20 cellular contexts compared by ENCODE assay signal in the genomic region with DNA sequence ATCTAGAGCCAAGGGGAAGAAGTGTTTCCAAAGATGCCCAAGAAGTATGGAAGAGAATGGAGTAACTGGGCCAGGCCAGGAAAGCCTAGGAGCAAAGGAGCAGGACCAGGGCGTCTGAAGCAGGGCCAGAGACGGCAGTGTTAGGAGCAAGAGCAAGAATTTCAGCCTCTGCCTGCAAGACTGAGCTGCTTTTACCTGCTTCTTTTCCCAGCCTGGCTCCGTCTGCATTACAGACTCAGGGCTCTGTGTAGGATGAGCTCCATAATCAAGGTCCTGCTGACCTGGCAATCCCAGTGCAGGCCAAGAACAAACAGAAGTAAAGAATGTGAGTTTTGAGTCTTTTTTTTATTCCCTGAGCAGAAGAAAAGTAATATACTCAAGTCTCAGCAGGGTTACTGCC. TPM values are rescaled to one million over a fixed set of nuclear protein-coding genes. Genes with fewer than 3 reads are reported as not detected.
DNase-seq lines count a peak whose midpoint lies in the region; ATAC-seq, FAIRE-seq and TF ChIP-seq lines count a peak whose summit lies in the region.
"Had no signal": no experiment of that assay in that cellular context is flagged by ENCODE, and none has a peak within 500 bp of the region (broad histone marks: within the 10 kb centered on the region; RNA-seq: fewer than 3 reads in every experiment).

No MANE protein-coding gene starts in this region.

- H3K9ac ChIP-seq in kidney (ENCODE audit: low read length in 2 of 2) (no peak overlapping the region), HepG2 (ENCODE audit: insufficient read depth, low read depth, low read length) (no peak overlapping the region)

- TF ChIP-seq POLR2A in breast epithelium (IDR thresholded peaks at IDR 0.05): no peak
- TF ChIP-seq POLR2A in vagina (IDR thresholded peaks at IDR 0.05): no peak
- no peak for TF ChIP-seq POLR2A in HepG2 (IDR thresholded peaks at IDR 0.05; ENCODE audit: insufficient read depth in 1 of 2, low read depth in 2 of 2, low read length in 2 of 2)

- POLR2A ChIA-PET in MCF 10A (lab: Yijun Ruan, JAX) (interaction anchor here (1.1 to 1.9 kb wide), 3 partner anchors 8 to 55 kb away, joined by 3 to 8 read pairs (median 4); a partner anchor contains a TSS), HepG2 (lab: Yijun Ruan, JAX) (no interaction called here)

- H3K9me3 ChIP-seq in breast epithelium (no peaks in the 10 kb centered on the region), kidney (ENCODE audit: control insufficient read depth in 1 of 2, low read length in 2 of 2) (no peaks in the 10 kb centered on the region), vagina (no peaks in the 10 kb centered on the region), lower lobe of right lung (no peaks in the 10 kb centered on the region), HepG2 (ENCODE audit: low read length) (no peaks in the 10 kb centered on the region)
- H3K9me3 ChIP-seq: BE2C had no signal

- peak overlapping the region; percentile 19 to 92 for H3K27ac ChIP-seq in breast epithelium
- H3K27ac ChIP-seq in kidney (ENCODE audit: low read depth in 2 of 2, low read length in 2 of 2): peak overlapping the region; percentile 8 to 36
- H3K27ac ChIP-seq in vagina: peak overlapping the region; percentile 68
- no peak overlapping the region for H3K27ac ChIP-seq in lower lobe of right lung
- no peak overlapping the region for H3K27ac ChIP-seq in HepG2 (ENCODE audit: extremely low read length, insufficient read depth, low read length)
- H3K27ac ChIP-seq: 22Rv1 had no signal

- ATAC-seq in lower lobe of right lung: no peak
- ATAC-seq in HepG2: no peak

- TF ChIP-seq EP300 in HepG2 (IDR thresholded peaks at IDR 0.05; ENCODE audit: low read depth in 2 of 2, low read length in 2 of 2) (no peak), HepG2 (CRISPR knock-in tag; IDR thresholded peaks at IDR 0.05; ENCODE audit: borderline replicate concordance) (no peak)

- TF ChIP-seq CTCF in breast epithelium (IDR thresholded peaks at IDR 0.05) (no peak), MCF 10A (IDR thresholded peaks at IDR 0.05; ENCODE audit: unreplicated experiment) (no peak), kidney (IDR thresholded peaks at IDR 0.05; ENCODE audit: borderline replicate concordance, extremely low read depth, insufficient read depth) (no peak), vagina (IDR thresholded peaks at IDR 0.05) (no peak), lower lobe of right lung (IDR thresholded peaks at IDR 0.05) (no peak), progenitor cell of endocrine pancreas (IDR thresholded peaks at IDR 0.05; ENCODE audit: unreplicated experiment) (no peak), HepG2 (CRISPR knock-in tag; IDR thresholded peaks at IDR 0.05) (no peak)

- H3K79me2 ChIP-seq in HepG2 (ENCODE audit: insufficient read depth, low read length): no peaks in the 10 kb centered on the region

- H3K36me3 ChIP-seq in breast epithelium (no peaks in the 10 kb centered on the region), kidney (ENCODE audit: control insufficient read depth in 1 of 2, insufficient read depth in 2 of 2, low read length in 2 of 2) (no peaks in the 10 kb centered on the region), vagina (no peaks in the 10 kb centered on the region), lower lobe of right lung (no peaks in the 10 kb centered on the region), HepG2 (replicated peaks in 1 of 2; ENCODE audit: control insufficient read depth in 1 of 2, insufficient read depth in 2 of 2, low read length in 2 of 2) (no peaks in the 10 kb centered on the region)
- H3K36me3 ChIP-seq: BE2C had no signal

- TF ChIP-seq RAD21 in HepG2 (CRISPR knock-in tag; IDR thresholded peaks at IDR 0.05): no peak

- no peak for DNase-seq in breast epithelium (ENCODE audit: low spot score in 2 of 2)
- DNase-seq in MCF 10A (ENCODE audit: unreplicated experiment): no peak
- DNase-seq in astrocyte of the hippocampus (ENCODE audit: low read depth, low spot score): peak; percentile 10
- DNase-seq in kidney: no peak
- DNase-seq in vagina (ENCODE audit: extremely low spot score in 2 of 2): no peak
- DNase-seq in lower lobe of right lung: no peak
- no peak for DNase-seq in progenitor cell of endocrine pancreas (ENCODE audit: low spot score, unreplicated experiment)
- no peak for DNase-seq in HepG2 (ENCODE audit: low spot score)
- DNase-seq: BE2C; CD4-positive, alpha-beta T cell; H9; MV-4-11; NCI-H1417; NCI-H187 treated with DMSO at 0.1 percent for 48 hours; NCI-H526 treated with DMSO at 0.1 percent for 48 hours; NK-92 treated with Interleukin-12 subunit alpha and Interleukin-12 subunit beta, amount 100 ng/mL, for 24 hours; OCI-M1 had no signal

- BruUV-seq in MCF 10A (replicated peaks; lab: Mats Ljungman, UMichigan) (no TSS peak), HepG2 (replicated peaks; lab: Mats Ljungman, UMichigan) (no TSS peak)

- H3K9me3 Mint-ChIP-seq in MCF 10A (ENCODE audit: unreplicated experiment) (no peaks in the 10 kb centered on the region), progenitor cell of endocrine pancreas (ENCODE audit: low read depth) (no peaks in the 10 kb centered on the region)
- H3K9me3 Mint-ChIP-seq: CD4-positive, alpha-beta T cell; H9 had no signal

- H3K4me1 ChIP-seq in breast epithelium (no peaks in the 10 kb centered on the region), kidney (ENCODE audit: control insufficient read depth in 1 of 2, insufficient read depth in 1 of 2, low read depth in 1 of 2, low read length in 2 of 2) (peaks cover 7 to 12% of the 10 kb centered on the region in 2 donors), vagina (peaks cover 43% of the 10 kb centered on the region), lower lobe of right lung (peaks cover 4% of the 10 kb centered on the region), HepG2 (ENCODE audit: insufficient read depth, low read length) (no peaks in the 10 kb centered on the region)
- H3K4me1 ChIP-seq: BE2C had no signal

- H3K4me1 Mint-ChIP-seq in MCF 10A (ENCODE audit: insufficient read depth, unreplicated experiment) (peaks cover 24% of the 10 kb centered on the region), progenitor cell of endocrine pancreas (ENCODE audit: low read depth) (peaks cover 10% of the 10 kb centered on the region)

- WGBS in HepG2 (ENCODE audit: low lambda C conversion rate): 56% methylated on average over 3 of the region's 3 CpGs

- no peaks in the 10 kb centered on the region for H3K36me3 Mint-ChIP-seq in MCF 10A (ENCODE audit: insufficient read depth, unreplicated experiment)
- no peaks in the 10 kb centered on the region for H3K36me3 Mint-ChIP-seq in progenitor cell of endocrine pancreas (ENCODE audit: insufficient read depth)

- in situ Hi-C loops in HepG2 (cut with HindIII; ENCODE audit: extremely low pct_ligation_motif_present, low pct_unique_long_range_greater_than_20kb): no loop called here

- CTCF ChIA-PET in MCF 10A (lab: Yijun Ruan, JAX): interaction anchor here (0.7 to 24.0 kb wide), 8 partner anchors 8 to 1322 kb away, joined by 3 to 651 read pairs (median 4); a partner anchor contains a TSS
- CTCF ChIA-PET in HepG2 (lab: Yijun Ruan, JAX; ENCODE audit: low intra/inter-chr PET ratio, low total read pairs): no interaction called here

- H3K4me3 Mint-ChIP-seq in MCF 10A (ENCODE audit: unreplicated experiment) (no peak overlapping the region), progenitor cell of endocrine pancreas (ENCODE audit: low read depth) (no peak overlapping the region)
- H3K4me3 Mint-ChIP-seq: CD4-positive, alpha-beta T cell; H9 had no signal

- H3K27me3 ChIP-seq in breast epithelium (no peaks in the 10 kb centered on the region), vagina (no peaks in the 10 kb centered on the region), lower lobe of right lung (ENCODE audit: low read depth) (no peaks in the 10 kb centered on the region), HepG2 (ENCODE audit: control insufficient read depth in 1 of 2, insufficient read depth in 2 of 2, low read length in 2 of 2) (no peaks in the 10 kb centered on the region)

- H3K27ac Mint-ChIP-seq in MCF 10A (ENCODE audit: low read depth, unreplicated experiment) (no peak overlapping the region), progenitor cell of endocrine pancreas (no peak overlapping the region)
- H3K27ac Mint-ChIP-seq: CD4-positive, alpha-beta T cell; H9 had no signal

- H3K4me3 ChIP-seq in breast epithelium (peak overlapping the region in 2 of 3 donors; percentile 32 to 38), kidney (ENCODE audit: low read length in 2 of 2) (no peak overlapping the region), vagina (no peak overlapping the region), lower lobe of right lung (no peak overlapping the region), HepG2 (replicated peaks in 1 of 3; ENCODE audit: insufficient read depth in 1 of 3, low read depth in 2 of 3, low read length in 3 of 3) (no peak overlapping the region)

- intact Hi-C loops in breast epithelium (cut with DNase I; ENCODE audit: low total_unique reads) (no loop called here), MCF 10A (cut with micrococcal nuclease) (loop anchor here (10.0 kb wide), 1 partner anchor 146 kb away; no protein-coding TSS in a partner anchor), kidney (cut with DNase I) (no loop called here), vagina (cut with DNase I) (no loop called here), lower lobe of right lung (cut with DNase I) (no loop called here), HepG2 (cut with micrococcal nuclease; ENCODE audit: unreplicated experiment) (no loop called here)

- H3K27me3 Mint-ChIP-seq in MCF 10A (ENCODE audit: insufficient read depth, unreplicated experiment): no peaks in the 10 kb centered on the region
- peaks cover 27% of the 10 kb centered on the region for H3K27me3 Mint-ChIP-seq in progenitor cell of endocrine pancreas

- no peak for FAIRE-seq in kidney (lab: Jason Lieb, UNC)
- no peak for FAIRE-seq in HepG2 (lab: Jason Lieb, UNC)

- H3K4me2 ChIP-seq in HepG2 (ENCODE audit: low read depth, low read length): no peak overlapping the region

- H2AFZ ChIP-seq in HepG2 (ENCODE audit: low read length): no peak overlapping the region

- H4K20me1 ChIP-seq in HepG2 (ENCODE audit: insufficient read depth, low read length): no peaks in the 10 kb centered on the region

RNA-seq across cellular contexts. Expression of a gene that starts 10.1 kb away (rescaled TPM):
- 1 to 10 TPM; 4.3 to 9.4 (median 7.0) TPM for total RNA-seq in breast epithelium
- not detected in 2 replicates for total RNA-seq in MCF 10A (2022)
- total RNA-seq in kidney: 16.5 TPM
- polyA plus RNA-seq in kidney (ENCODE audit: insufficient read depth, low read depth, low replicate concordance): 116 TPM
- total RNA-seq in vagina: 6.4 TPM
- total RNA-seq in lower lobe of right lung: 2.4 TPM
- total RNA-seq in progenitor cell of endocrine pancreas: 0.67 TPM in 1 of 2 replicates, not detected in the other
- not detected in 2 replicates for total RNA-seq in HepG2 (2016; rRNA removed; fragmentation: Illumina TruSeq; extraction: Trizol)
- total RNA-seq in HepG2 (2016; cell fraction: cytosol; rRNA removed; fragmentation: Illumina TruSeq; extraction: Trizol; ENCODE audit: low read depth): not detected in 2 replicates
- not detected in 2 replicates for total RNA-seq in HepG2 (2016; cell fraction: insoluble cytoplasmic fraction; rRNA removed; fragmentation: Illumina TruSeq; extraction: Trizol)
- not detected in 2 replicates for total RNA-seq in HepG2 (2016; cell fraction: membrane; rRNA removed; fragmentation: Illumina TruSeq; extraction: Trizol)
- not detected in 2 replicates for total RNA-seq in HepG2 (2016; cell fraction: nucleus; rRNA removed; fragmentation: Illumina TruSeq; extraction: Trizol)
- polyA plus RNA-seq in HepG2 (2011; rRNA removed): not detected in 2 replicates
- not detected in 2 replicates for polyA plus RNA-seq in HepG2 (2011; cell fraction: cytosol; rRNA removed)
- not detected in 2 replicates for polyA plus RNA-seq in HepG2 (2011; cell fraction: nucleus; rRNA removed)
- polyA plus RNA-seq in HepG2 (2012): not detected in 2 replicates
- not detected in 2 replicates for polyA plus RNA-seq in HepG2 (2016; cell fraction: cytosol; fragmentation: Illumina TruSeq; extraction: Trizol; ENCODE audit: low read depth)
- not detected in 2 replicates for polyA plus RNA-seq in HepG2 (2016; cell fraction: insoluble cytoplasmic fraction; fragmentation: Illumina TruSeq; extraction: Trizol; ENCODE audit: low read depth)
- polyA plus RNA-seq in HepG2 (2016; cell fraction: membrane; fragmentation: Illumina TruSeq; extraction: Trizol; ENCODE audit: low read depth): not detected in 2 replicates
- polyA plus RNA-seq in HepG2 (2016; cell fraction: nucleus; fragmentation: Illumina TruSeq; extraction: Trizol; ENCODE audit: insufficient read depth, low read depth): not detected in 2 replicates
- not detected in 2 replicates for polyA minus RNA-seq in HepG2 (2011; rRNA and poly(A)+ RNA removed; ENCODE audit: low replicate concordance)
- polyA minus RNA-seq in HepG2 (2011; cell fraction: cytosol; rRNA and poly(A)+ RNA removed): not detected in 2 replicates
- polyA minus RNA-seq in HepG2 (2011; cell fraction: nucleus; rRNA and poly(A)+ RNA removed): not detected in 2 replicates
- total RNA-seq: CD4-positive, alpha-beta T cell; H9; HT1080 had no signal
- polyA plus RNA-seq: AG04450 had no signal

RNA-seq across cellular contexts. Expression of a gene that starts 55.6 kb away (rescaled TPM):
- total RNA-seq in breast epithelium (10 to 100 TPM in 2 of 3 donors, 1 to 10 TPM in 1; 7.7 to 27.7 (median 20.3) TPM), MCF 10A (2022) (0.63 and 1.5 TPM in 2 replicates), kidney (10.6 TPM), vagina (0.98 TPM), lower lobe of right lung (5.9 TPM), progenitor cell of endocrine pancreas (3.7 and 4.5 TPM in 2 replicates), HepG2 (2016; rRNA removed; fragmentation: Illumina TruSeq; extraction: Trizol) (0.07 and 0.36 TPM in 2 replicates)
- polyA plus RNA-seq in kidney (ENCODE audit: insufficient read depth, low read depth, low replicate concordance) (25.8 TPM), HepG2 (2011; rRNA removed) (0.10 and 0.29 TPM in 2 replicates)
- not detected in 2 replicates for total RNA-seq in HepG2 (2016; cell fraction: cytosol; rRNA removed; fragmentation: Illumina TruSeq; extraction: Trizol; ENCODE audit: low read depth)
- total RNA-seq in HepG2 (2016; cell fraction: insoluble cytoplasmic fraction; rRNA removed; fragmentation: Illumina TruSeq; extraction: Trizol): 0.37 and 0.56 TPM in 2 replicates
- 0.06 and 0.17 TPM in 2 replicates for total RNA-seq in HepG2 (2016; cell fraction: membrane; rRNA removed; fragmentation: Illumina TruSeq; extraction: Trizol)
- total RNA-seq in HepG2 (2016; cell fraction: nucleus; rRNA removed; fragmentation: Illumina TruSeq; extraction: Trizol): 0.34 TPM in 1 of 2 replicates, not detected in the other
- 0.10 and 0.11 TPM in 2 replicates for polyA plus RNA-seq in HepG2 (2011; cell fraction: cytosol; rRNA removed)
- polyA plus RNA-seq in HepG2 (2011; cell fraction: nucleus; rRNA removed): 0.05 TPM in 1 of 2 replicates, not detected in the other
- 0.17 and 0.34 TPM in 2 replicates for polyA plus RNA-seq in HepG2 (2012)
- polyA plus RNA-seq in HepG2 (2016; cell fraction: cytosol; fragmentation: Illumina TruSeq; extraction: Trizol; ENCODE audit: low read depth): not detected in 2 replicates
- 0.40 and 0.42 TPM in 2 replicates for polyA plus RNA-seq in HepG2 (2016; cell fraction: insoluble cytoplasmic fraction; fragmentation: Illumina TruSeq; extraction: Trizol; ENCODE audit: low read depth)
- polyA plus RNA-seq in HepG2 (2016; cell fraction: membrane; fragmentation: Illumina TruSeq; extraction: Trizol; ENCODE audit: low read depth): not detected in 2 replicates
- not detected in 2 replicates for polyA plus RNA-seq in HepG2 (2016; cell fraction: nucleus; fragmentation: Illumina TruSeq; extraction: Trizol; ENCODE audit: insufficient read depth, low read depth)
- 0.07 TPM in 1 of 2 replicates, not detected in the other for polyA minus RNA-seq in HepG2 (2011; rRNA and poly(A)+ RNA removed; ENCODE audit: low replicate concordance)
- polyA minus RNA-seq in HepG2 (2011; cell fraction: cytosol; rRNA and poly(A)+ RNA removed): not detected in 2 replicates
- polyA minus RNA-seq in HepG2 (2011; cell fraction: nucleus; rRNA and poly(A)+ RNA removed): 0.52 TPM in 1 of 2 replicates, not detected in the other

Comparison
In these comparisons a context has a peak if more than half of its experiments do, and no peak if none do; other contexts are left out.
1. H3K27ac ChIP-seq: peak in breast epithelium (2 of 2), kidney (2 of 2) and vagina (single experiment); none in lower lobe of right lung (single experiment) and HepG2 (single experiment).
2. H3K4me3 ChIP-seq: peak in breast epithelium (2 of 3); none in kidney (0 of 2), vagina (0 of 2), lower lobe of right lung (single experiment) and HepG2 (0 of 3).